ENCODE assay signal across 8 cellular contexts in genomic region chr1:40708750-40709099, GRCh38. TPM values are rescaled to one million over a fixed set of nuclear protein-coding genes. Genes with fewer than 3 reads are reported as not detected.
A peak's percentile ranks its signal among the peaks of the same experiment; 100 is the strongest.
DNase-seq lines count a peak whose midpoint lies in the region; ATAC-seq and TF ChIP-seq lines count a peak whose summit lies in the region.

No MANE protein-coding gene starts in this region.

- H3K4me1 ChIP-seq in OCI-LY3 (ENCODE audit: low read length): peaks cover 49% of the 10 kb centered on the region
- H3K4me1 ChIP-seq in lower lobe of right lung: peaks cover 76% of the 10 kb centered on the region

- H3K36me3 ChIP-seq in OCI-LY3 (replicated peaks; ENCODE audit: low read depth, low read length) (peaks cover 6% of the 10 kb centered on the region), lower lobe of right lung (no peaks in the 10 kb centered on the region)

- ATAC-seq in HG03520 (IDR thresholded peaks at IDR 0.05; ENCODE audit: unreplicated experiment) (peak; percentile 66), lower lobe of right lung (peak; percentile 52 to 55)

- H3K36me3 Mint-ChIP-seq in dendritic cell treated with granulocyte-macrophage colony-stimulating factor and Interleukin-4, amounts not matched to agents 40 ng/mL and 50 ng/mL, for 4 days (ENCODE audit: low read depth): no peaks in the 10 kb centered on the region
- H3K36me3 Mint-ChIP-seq in type B pancreatic cell: peaks cover 3% of the 10 kb centered on the region

- peak overlapping the region; percentile 68 for H3K27ac Mint-ChIP-seq in dendritic cell treated with granulocyte-macrophage colony-stimulating factor and Interleukin-4, amounts not matched to agents 40 ng/mL and 50 ng/mL, for 4 days
- H3K27ac Mint-ChIP-seq in type B pancreatic cell: peak overlapping the region; percentile 98

- H3K9me3 Mint-ChIP-seq in dendritic cell treated with granulocyte-macrophage colony-stimulating factor and Interleukin-4, amounts not matched to agents 40 ng/mL and 50 ng/mL, for 4 days: no peaks in the 10 kb centered on the region
- H3K9me3 Mint-ChIP-seq in type B pancreatic cell: no peaks in the 10 kb centered on the region

- peak overlapping the region; percentile 69 for H3K9ac ChIP-seq in OCI-LY3 (ENCODE audit: low read length)

- no peaks in the 10 kb centered on the region for H3K9me3 ChIP-seq in OCI-LY3 (ENCODE audit: insufficient read depth, low read length)
- no peaks in the 10 kb centered on the region for H3K9me3 ChIP-seq in lower lobe of right lung

- TF ChIP-seq CTCF in GM20000 (IDR thresholded peaks at IDR 0.05; ENCODE audit: extremely low read depth, missing control alignments) (no peak), OCI-LY3 (IDR thresholded peaks at IDR 0.05; ENCODE audit: low read depth, low read length) (no peak), lower lobe of right lung (IDR thresholded peaks at IDR 0.05) (no peak), type B pancreatic cell (conservative IDR thresholded peaks at IDR 0.05) (no peak)

- H3K4me3 Mint-ChIP-seq in dendritic cell treated with granulocyte-macrophage colony-stimulating factor and Interleukin-4, amounts not matched to agents 40 ng/mL and 50 ng/mL, for 4 days: peak overlapping the region; percentile 63
- H3K4me3 Mint-ChIP-seq in type B pancreatic cell: peak overlapping the region; percentile 96

- DNase-seq in DMS79 treated with DMSO at 0.1 percent for 48 hours (lab: John Stamatoyannopoulos, UW): peak; percentile 98
- DNase-seq in GM20000 (ENCODE audit: low spot score): peak; percentile 65
- no peak for DNase-seq in lower lobe of right lung
- no peak for DNase-seq in type B pancreatic cell (ENCODE audit: extremely low spot score, unreplicated experiment)
- DNase-seq in activated CD4-positive, CD25-positive, alpha-beta regulatory T cell (lab: John Stamatoyannopoulos, UW): no peak

- H3K27me3 ChIP-seq in OCI-LY3 (ENCODE audit: low read depth, low read length) (no peaks in the 10 kb centered on the region), lower lobe of right lung (ENCODE audit: low read depth) (no peaks in the 10 kb centered on the region)

- peaks cover 88% of the 10 kb centered on the region for H3K79me2 ChIP-seq in OCI-LY3 (ENCODE audit: low read length)

- intact Hi-C loops in dendritic cell treated with granulocyte-macrophage colony-stimulating factor and Interleukin-4, amounts not matched to agents 40 ng/mL and 50 ng/mL, for 4 days (cut with micrococcal nuclease): loop anchor here (2.0 kb wide), 1 partner anchor 16 kb away; no protein-coding TSS in a partner anchor
- intact Hi-C loops in lower lobe of right lung (cut with DNase I): no loop called here

- H3K27ac ChIP-seq in OCI-LY3 (ENCODE audit: low read length) (peak overlapping the region; percentile 76), lower lobe of right lung (peak overlapping the region; percentile 80)

- H4K20me1 ChIP-seq in OCI-LY3 (ENCODE audit: insufficient read depth, low read length): no peaks in the 10 kb centered on the region

- peak overlapping the region; percentile 87 for H3K4me2 ChIP-seq in OCI-LY3 (ENCODE audit: low read length)

- peak overlapping the region; percentile 86 for H3K4me3 ChIP-seq in OCI-LY3 (ENCODE audit: low read length)
- peak overlapping the region; percentile 60 for H3K4me3 ChIP-seq in lower lobe of right lung

- H3K27me3 Mint-ChIP-seq in dendritic cell treated with granulocyte-macrophage colony-stimulating factor and Interleukin-4, amounts not matched to agents 40 ng/mL and 50 ng/mL, for 4 days: no peaks in the 10 kb centered on the region
- H3K27me3 Mint-ChIP-seq in type B pancreatic cell: no peaks in the 10 kb centered on the region

- H3K4me1 Mint-ChIP-seq in dendritic cell treated with granulocyte-macrophage colony-stimulating factor and Interleukin-4, amounts not matched to agents 40 ng/mL and 50 ng/mL, for 4 days (ENCODE audit: low read depth): peaks cover 57% of the 10 kb centered on the region
- H3K4me1 Mint-ChIP-seq in type B pancreatic cell (ENCODE audit: unreplicated experiment): peaks cover 26% of the 10 kb centered on the region

- H2AFZ ChIP-seq in OCI-LY3 (ENCODE audit: low read depth, low read length): 0 out of 2 replicates have a peak overlapping the region, but pooled peaks have one; percentile 28

RNA-seq across cellular contexts. Expression of gene NFYC, which starts 17.2 kb away (rescaled TPM):
- 54.2 TPM for total RNA-seq in lower lobe of right lung
- 70.0 and 71.3 TPM in 2 replicates for total RNA-seq in type B pancreatic cell (ENCODE audit: low replicate concordance)

RNA-seq across cellular contexts. Expression of gene RIMS3, which starts 43.2 kb away (rescaled TPM):
- total RNA-seq in lower lobe of right lung: 4.6 TPM
- total RNA-seq in type B pancreatic cell (ENCODE audit: low replicate concordance): 2.0 and 4.2 TPM in 2 replicates

Comparison
In these comparisons a context has a peak if more than half of its experiments do, and no peak if none do; other contexts are left out.
1. DNase-seq: peak in DMS79 treated with DMSO at 0.1 percent for 48 hours (single experiment) and GM20000 (single experiment); none in lower lobe of right lung (single experiment), type B pancreatic cell (single experiment) and activated CD4-positive, CD25-positive, alpha-beta regulatory T cell (0 of 4).